In the genomic region with DNA sequence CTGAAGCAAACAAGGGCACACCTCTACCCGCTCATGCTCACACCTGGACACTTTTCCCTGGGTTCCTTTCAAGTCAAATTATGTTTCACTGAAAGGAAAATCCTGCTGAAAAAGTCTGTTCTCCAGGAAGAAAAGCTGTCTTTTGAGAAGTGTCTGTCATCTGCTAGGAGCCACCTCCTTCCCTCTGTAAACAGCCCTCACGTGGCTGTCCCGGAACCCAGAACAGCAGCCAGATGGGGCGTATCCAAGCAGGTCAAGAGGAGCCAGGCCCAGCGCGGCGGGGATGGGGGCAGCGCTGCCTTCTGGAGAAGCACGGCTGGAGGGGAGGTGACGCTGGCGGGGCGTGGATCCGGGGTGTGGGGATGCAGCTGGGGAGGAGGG, we compare ENCODE assay signal across 8 cellular contexts. TPM values are rescaled to one million over a fixed set of nuclear protein-coding genes. Genes with fewer than 3 reads are reported as not detected.
DNase-seq lines count a peak whose midpoint lies in the region; ATAC-seq and TF ChIP-seq lines count a peak whose summit lies in the region.

A gene (minus strand): TSS at position 162 of the 381 bp plus-strand sequence. CDS start 205 bp downstream, outside the sequence.

- H3K36me3 ChIP-seq in Caco-2 (ENCODE audit: control insufficient read depth, insufficient read depth, low read length) (no peaks in the 10 kb centered on the region; the same call in 1 of the 2 replicates), muscle layer of duodenum (ENCODE audit: control insufficient read depth in 1 of 2, insufficient read depth in 2 of 2, low read length in 2 of 2) (peaks cover 4 to 7% of the 10 kb centered on the region in 2 donors)

- peak within 1 kb of the TSS; percentile 85 for H3K4me3 Mint-ChIP-seq in Caco-2 (ENCODE audit: unreplicated experiment)
- peak within 1 kb of the TSS; percentile 83 for H3K4me3 Mint-ChIP-seq in activated T-helper 2 cell treated with anti-CD3 and anti-CD28 coated beads, Interferon-gamma antibody, Interleukin-2, Interleukin-4, amounts not matched to agents 10 μg/mL and 5 μg/mL and 100 μg/mL, durations not matched to agents 14 hours and 24 hours and 36 hours (ENCODE audit: low read depth)

- peak within 1 kb of the TSS; percentile 81 for H3K4me3 ChIP-seq in Caco-2 (ENCODE audit: low read depth, low read length)
- H3K4me3 ChIP-seq in Jurkat, Clone E6-1 (ENCODE audit: low read length) = peak within 1 kb of the TSS; percentile 59
- peak within 1 kb of the TSS; percentile 51 for H3K4me3 ChIP-seq in fibroblast of mammary gland (ENCODE audit: control insufficient read depth, low read depth, low read length)
- H3K4me3 ChIP-seq in muscle layer of duodenum (ENCODE audit: low read depth in 1 of 2, low read length in 2 of 2) = peak within 1 kb of the TSS; percentile 30 to 95

- no peak for TF ChIP-seq CTCF in Caco-2 (IDR thresholded peaks at IDR 0.05; ENCODE audit: insufficient read depth in 1 of 2, low read depth in 1 of 2, low read length in 1 of 2, severe bottlenecking in 1 of 2, unreplicated experiment in 1 of 2)
- TF ChIP-seq CTCF in fibroblast of mammary gland (conservative IDR thresholded peaks at IDR 0.05; ENCODE audit: control insufficient read depth, insufficient read depth, low read depth, low read length) = no peak
- TF ChIP-seq CTCF in subcutaneous adipose tissue (IDR thresholded peaks at IDR 0.05; ENCODE audit: low read depth) = no peak

- peaks cover 9% of the 10 kb centered on the region for H3K4me1 Mint-ChIP-seq in Caco-2 (ENCODE audit: low read depth, unreplicated experiment)
- H3K4me1 Mint-ChIP-seq in activated T-helper 2 cell treated with anti-CD3 and anti-CD28 coated beads, Interferon-gamma antibody, Interleukin-2, Interleukin-4, amounts not matched to agents 10 μg/mL and 5 μg/mL and 100 μg/mL, durations not matched to agents 14 hours and 24 hours and 36 hours (ENCODE audit: low read depth) = peaks cover 8% of the 10 kb centered on the region

- H3K4me1 ChIP-seq in Caco-2 (peaks cover 5% of the 10 kb centered on the region; the same call in 1 of the 2 replicates), muscle layer of duodenum (ENCODE audit: control insufficient read depth in 1 of 2, insufficient read depth in 2 of 2, low read length in 2 of 2) (peaks cover 5 to 15% of the 10 kb centered on the region in 2 donors)

- H3K27ac ChIP-seq in muscle layer of duodenum (ENCODE audit: low read length) = no peak within 1 kb of the TSS

- H3K27ac Mint-ChIP-seq in Caco-2 (ENCODE audit: unreplicated experiment) = peak within 1 kb of the TSS; percentile 84
- peak within 1 kb of the TSS; percentile 78 for H3K27ac Mint-ChIP-seq in activated T-helper 2 cell treated with anti-CD3 and anti-CD28 coated beads, Interferon-gamma antibody, Interleukin-2, Interleukin-4, amounts not matched to agents 10 μg/mL and 5 μg/mL and 100 μg/mL, durations not matched to agents 14 hours and 24 hours and 36 hours

- no peaks in the 10 kb centered on the region for H3K27me3 ChIP-seq in Caco-2 (replicated peaks; ENCODE audit: control insufficient read depth, insufficient read depth, low read length)
- H3K27me3 ChIP-seq in muscle layer of duodenum (ENCODE audit: low read depth, low read length) = no peaks in the 10 kb centered on the region

- POLR2A ChIA-PET in Caco-2 (lab: Charles Lee) = no interaction called here

- CTCF ChIA-PET in Caco-2 (lab: Charles Lee) = interaction anchor here (1.4 to 3.4 kb wide), 2 partner anchors 15 to 109 kb away, joined by 7 to 33 read pairs; no protein-coding TSS in a partner anchor

- intact Hi-C loops in Caco-2 (cut with micrococcal nuclease; ENCODE audit: unreplicated experiment) = loop anchor here (5.0 kb wide), 1 partner anchor 57 kb away; a partner anchor contains a TSS
- intact Hi-C loops in activated T-helper 2 cell treated with anti-CD3 and anti-CD28 coated beads, Interferon-gamma antibody, Interleukin-2, Interleukin-4, amounts not matched to agents 10 μg/mL and 5 μg/mL and 100 μg/mL, durations not matched to agents 14 hours and 24 hours and 36 hours (cut with micrococcal nuclease) = loop anchor here (2.0 kb wide), 2 partner anchors 29 to 91 kb away; a partner anchor contains a TSS

- ATAC-seq in HG03159 (IDR thresholded peaks at IDR 0.05; ENCODE audit: unreplicated experiment) = no peak

- DNase-seq in Caco-2 (peak; percentile 86 to 90), fibroblast of mammary gland (ENCODE audit: low read depth) (peak; percentile 61)
- DNase-seq in Jurkat, Clone E6-1 (ENCODE audit: low read depth, low spot score) = peak; percentile 28
- DNase-seq in activated T-helper 2 cell treated with anti-CD3 and anti-CD28 coated beads, Interferon-gamma antibody, Interleukin-2, Interleukin-4, amounts not matched to agents 10 μg/mL and 5 μg/mL and 100 μg/mL, durations not matched to agents 14 hours and 24 hours and 36 hours (ENCODE audit: low spot score) = peak; percentile 54

- peaks cover 10% of the 10 kb centered on the region for H3K9me3 Mint-ChIP-seq in Caco-2 (ENCODE audit: unreplicated experiment)
- no peaks in the 10 kb centered on the region for H3K9me3 Mint-ChIP-seq in activated T-helper 2 cell treated with anti-CD3 and anti-CD28 coated beads, Interferon-gamma antibody, Interleukin-2, Interleukin-4, amounts not matched to agents 10 μg/mL and 5 μg/mL and 100 μg/mL, durations not matched to agents 14 hours and 24 hours and 36 hours

- H3K27me3 Mint-ChIP-seq in Caco-2 (ENCODE audit: insufficient read depth, unreplicated experiment) = no peaks in the 10 kb centered on the region
- no peaks in the 10 kb centered on the region for H3K27me3 Mint-ChIP-seq in activated T-helper 2 cell treated with anti-CD3 and anti-CD28 coated beads, Interferon-gamma antibody, Interleukin-2, Interleukin-4, amounts not matched to agents 10 μg/mL and 5 μg/mL and 100 μg/mL, durations not matched to agents 14 hours and 24 hours and 36 hours (ENCODE audit: low read depth)

- peaks cover 48% of the 10 kb centered on the region for H3K36me3 Mint-ChIP-seq in Caco-2 (ENCODE audit: insufficient read depth, unreplicated experiment)
- H3K36me3 Mint-ChIP-seq in activated T-helper 2 cell treated with anti-CD3 and anti-CD28 coated beads, Interferon-gamma antibody, Interleukin-2, Interleukin-4, amounts not matched to agents 10 μg/mL and 5 μg/mL and 100 μg/mL, durations not matched to agents 14 hours and 24 hours and 36 hours (ENCODE audit: low read depth) = peaks cover 20% of the 10 kb centered on the region

- H3K9me3 ChIP-seq in Caco-2 (no peaks in the 10 kb centered on the region), muscle layer of duodenum (ENCODE audit: control insufficient read depth in 1 of 2, low read length in 2 of 2) (no peaks in the 10 kb centered on the region)

- BruUV-seq in Caco-2 (replicated peaks; lab: Mats Ljungman, UMichigan) = no TSS peak

TF ChIP-seq in PFSK-1, 5 proteins besides CTCF, POLR2A, EP300 and RAD21:
- TF ChIP-seq POLR2AphosphoS5 (IDR thresholded peaks at IDR 0.05; ENCODE audit: low read depth, low read length) (no peak), SIN3A (IDR thresholded peaks at IDR 0.05; ENCODE audit: borderline replicate concordance, insufficient read depth, low read length) (peak; percentile 95), FOXP2 (optimal IDR thresholded peaks at IDR 0.05; ENCODE audit: borderline replicate concordance, extremely low read depth, extremely low read length, insufficient read depth) (peak; percentile 94), TAF1 (IDR thresholded peaks at IDR 0.05; ENCODE audit: borderline replicate concordance, insufficient read depth, low read length) (no peak)
- TF ChIP-seq, protein P1, sequence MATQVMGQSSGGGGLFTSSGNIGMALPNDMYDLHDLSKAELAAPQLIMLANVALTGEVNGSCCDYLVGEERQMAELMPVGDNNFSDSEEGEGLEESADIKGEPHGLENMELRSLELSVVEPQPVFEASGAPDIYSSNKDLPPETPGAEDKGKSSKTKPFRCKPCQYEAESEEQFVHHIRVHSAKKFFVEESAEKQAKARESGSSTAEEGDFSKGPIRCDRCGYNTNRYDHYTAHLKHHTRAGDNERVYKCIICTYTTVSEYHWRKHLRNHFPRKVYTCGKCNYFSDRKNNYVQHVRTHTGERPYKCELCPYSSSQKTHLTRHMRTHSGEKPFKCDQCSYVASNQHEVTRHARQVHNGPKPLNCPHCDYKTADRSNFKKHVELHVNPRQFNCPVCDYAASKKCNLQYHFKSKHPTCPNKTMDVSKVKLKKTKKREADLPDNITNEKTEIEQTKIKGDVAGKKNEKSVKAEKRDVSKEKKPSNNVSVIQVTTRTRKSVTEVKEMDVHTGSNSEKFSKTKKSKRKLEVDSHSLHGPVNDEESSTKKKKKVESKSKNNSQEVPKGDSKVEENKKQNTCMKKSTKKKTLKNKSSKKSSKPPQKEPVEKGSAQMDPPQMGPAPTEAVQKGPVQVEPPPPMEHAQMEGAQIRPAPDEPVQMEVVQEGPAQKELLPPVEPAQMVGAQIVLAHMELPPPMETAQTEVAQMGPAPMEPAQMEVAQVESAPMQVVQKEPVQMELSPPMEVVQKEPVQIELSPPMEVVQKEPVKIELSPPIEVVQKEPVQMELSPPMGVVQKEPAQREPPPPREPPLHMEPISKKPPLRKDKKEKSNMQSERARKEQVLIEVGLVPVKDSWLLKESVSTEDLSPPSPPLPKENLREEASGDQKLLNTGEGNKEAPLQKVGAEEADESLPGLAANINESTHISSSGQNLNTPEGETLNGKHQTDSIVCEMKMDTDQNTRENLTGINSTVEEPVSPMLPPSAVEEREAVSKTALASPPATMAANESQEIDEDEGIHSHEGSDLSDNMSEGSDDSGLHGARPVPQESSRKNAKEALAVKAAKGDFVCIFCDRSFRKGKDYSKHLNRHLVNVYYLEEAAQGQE (IDR thresholded peaks at IDR 0.05; ENCODE audit: insufficient read depth in 1 of 2, low read depth in 2 of 2, low read length in 2 of 2) = no peak

RNA-seq across cellular contexts. Expression of the gene that starts here (rescaled TPM):
- total RNA-seq in Caco-2 (2022) = 1.8 TPM in 2 replicates
- polyA plus RNA-seq in Jurkat, Clone E6-1 (2012; ENCODE audit: insufficient read depth, insufficient read length) = 1.2 TPM
- polyA plus RNA-seq in PFSK-1 (2012; ENCODE audit: insufficient read length, low read depth) = 1.4 TPM
- total RNA-seq in activated T-helper 2 cell treated with anti-CD3 and anti-CD28 coated beads, Interferon-gamma antibody, Interleukin-2, Interleukin-4, amounts not matched to agents 10 μg/mL and 5 μg/mL and 100 μg/mL, durations not matched to agents 14 hours and 24 hours and 36 hours = 1.6 TPM in 2 replicates
- total RNA-seq in subcutaneous adipose tissue = 10 to 100 TPM; 13.0 to 34.3 (median 29.2) TPM

Comparison
In these comparisons a context has a peak if more than half of its experiments do, and no peak if none do; other contexts are left out.
1. DNase-seq: peak in every context shown above with its lines; median percentile 88 in Caco-2; 61 in fibroblast of mammary gland; 54 in activated T-helper 2 cell treated with anti-CD3 and anti-CD28 coated beads, Interferon-gamma antibody, Interleukin-2, Interleukin-4, amounts not matched to agents 10 μg/mL and 5 μg/mL and 100 μg/mL, durations not matched to agents 14 hours and 24 hours and 36 hours; 28 in Jurkat, Clone E6-1.